Comparison of ENCODE assay signal across 8 cellular contexts in the genomic region with DNA sequence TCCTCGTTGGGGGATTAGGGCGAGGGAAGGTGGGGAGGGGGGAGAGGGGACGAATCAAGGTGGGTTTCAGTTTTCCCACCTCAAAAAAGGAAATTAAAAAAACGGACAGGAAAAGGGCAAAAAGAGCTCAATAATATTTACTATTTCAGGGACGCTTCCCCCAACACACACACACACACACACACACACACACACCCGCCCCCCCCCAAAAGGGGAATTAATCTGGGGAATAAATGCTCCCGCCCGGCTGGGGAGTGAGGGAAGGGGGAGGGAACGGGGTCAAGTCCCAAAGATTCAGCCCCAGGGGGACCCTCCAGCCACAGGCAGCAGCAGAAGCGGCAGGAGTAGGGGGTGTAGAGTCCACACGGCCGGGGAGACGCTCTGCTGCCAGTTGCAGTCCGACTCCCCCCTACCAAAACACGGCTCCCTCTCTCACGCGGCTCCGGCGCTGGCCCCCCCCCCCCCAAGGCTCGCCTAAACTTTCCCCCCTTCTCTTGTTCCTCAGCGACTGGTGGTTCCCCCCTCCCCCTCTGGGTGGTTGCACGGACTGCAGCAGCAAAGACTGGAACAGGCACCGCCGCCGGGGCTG. TPM values are rescaled to one million over a fixed set of nuclear protein-coding genes. Genes with fewer than 3 reads are reported as not detected.
DNase-seq lines count a peak whose midpoint lies in the region; ATAC-seq and TF ChIP-seq lines count a peak whose summit lies in the region.

No MANE protein-coding gene starts in this region.

- no peaks in the 10 kb centered on the region for H3K36me3 ChIP-seq in hepatocyte (replicated peaks; ENCODE audit: insufficient read depth, low read depth)
- H3K36me3 ChIP-seq in skeletal muscle satellite cell (ENCODE audit: insufficient read depth, low read length) = no peaks in the 10 kb centered on the region

- H3K9ac ChIP-seq in skeletal muscle satellite cell (ENCODE audit: low read depth, low read length) = peak overlapping the region; percentile 92

- TF ChIP-seq CTCF in VCaP (conservative IDR thresholded peaks at IDR 0.05) (no peak), hepatocyte (IDR thresholded peaks at IDR 0.05; ENCODE audit: poor library complexity) (no peak)

- WGBS in hepatocyte (ENCODE audit: low lambda C conversion rate, missing lambda C conversion rate) = 0% methylated on average over 2 of the region's 25 CpGs

- H3K79me2 ChIP-seq in hepatocyte = peaks cover 44% of the 10 kb centered on the region

- peak in 2 of 3 experiments; percentile 53 to 80 for DNase-seq in NCI-H1417 (lab: John Stamatoyannopoulos, UW)
- no peak for DNase-seq in NCI-H1417 treated with DMSO at 0.1 percent for 48 hours (lab: John Stamatoyannopoulos, UW)
- no peak for DNase-seq in hepatocyte (ENCODE audit: low spot score)
- no peak for DNase-seq in DMS153 treated with DMSO at 0.1 percent for 48 hours (lab: John Stamatoyannopoulos, UW; ENCODE audit: unreplicated experiment)
- no peak for DNase-seq in NOMO-1 treated with dmso at 0.1 percent for 144 hours (lab: John Stamatoyannopoulos, UW; ENCODE audit: unreplicated experiment)

- peaks cover 40% of the 10 kb centered on the region for H4K20me1 ChIP-seq in hepatocyte (ENCODE audit: insufficient read depth, poor library complexity, severe bottlenecking)

- H3K4me2 ChIP-seq in hepatocyte (peak overlapping the region; percentile 55), skeletal muscle satellite cell (ENCODE audit: low read length) (peak overlapping the region; percentile 94)

- H3K9me3 ChIP-seq in hepatocyte (ENCODE audit: low read depth) (no peaks in the 10 kb centered on the region), skeletal muscle satellite cell (replicated peaks; ENCODE audit: low read length) (no peaks in the 10 kb centered on the region)

- peak overlapping the region; percentile 97 for H3K27ac ChIP-seq in VCaP
- peak overlapping the region; percentile 95 for H3K27ac ChIP-seq in hepatocyte

- H3K4me1 ChIP-seq in hepatocyte (ENCODE audit: insufficient read depth) (peaks cover 5% of the 10 kb centered on the region), skeletal muscle satellite cell (ENCODE audit: control insufficient read depth, insufficient read depth, low read length) (peaks cover 22% of the 10 kb centered on the region)

- H3K4me3 ChIP-seq in hepatocyte (peak overlapping the region; percentile 90), skeletal muscle satellite cell (ENCODE audit: low read length) (peak overlapping the region; percentile 78)

- H3K27me3 ChIP-seq in hepatocyte (no peaks in the 10 kb centered on the region), skeletal muscle satellite cell (ENCODE audit: control insufficient read depth, insufficient read depth, low read length) (no peaks in the 10 kb centered on the region)

- peak overlapping the region; percentile 38 for H2AFZ ChIP-seq in hepatocyte

- ATAC-seq in HG03135 (IDR thresholded peaks at IDR 0.05; ENCODE audit: unreplicated experiment) = no peak

- no peaks in the 10 kb centered on the region for H3K9me2 ChIP-seq in hepatocyte (replicated peaks; ENCODE audit: insufficient read depth)

RNA-seq across cellular contexts. Expression of gene XPO1, which starts 0.5 kb away (rescaled TPM):
- 151 and 172 TPM in 2 replicates for total RNA-seq in hepatocyte
- 44.1 and 58.3 TPM in 2 replicates for polyA plus RNA-seq in hepatocyte
- total RNA-seq in skeletal muscle satellite cell (2012; rRNA removed) = 168 and 189 TPM in 2 replicates

Comparison
In these comparisons a context has a peak if more than half of its experiments do, and no peak if none do; other contexts are left out.
1. DNase-seq: peak in NCI-H1417 (2 of 3); none in NCI-H1417 treated with DMSO at 0.1 percent for 48 hours (single experiment), hepatocyte (single experiment), DMS153 treated with DMSO at 0.1 percent for 48 hours (single experiment) and NOMO-1 treated with dmso at 0.1 percent for 144 hours (single experiment).